ENCODE assay signal across 16 cellular contexts in genomic region chr2:155815275-155815674, GRCh38.
A peak's percentile ranks its signal among the peaks of the same experiment; 100 is the strongest.
DNase-seq lines count a peak whose midpoint lies in the region; ATAC-seq and TF ChIP-seq lines count a peak whose summit lies in the region.
"Had no signal": no experiment of that assay in that cellular context is flagged by ENCODE, and none has a peak within 500 bp of the region (broad histone marks: within the 10 kb centered on the region; RNA-seq: fewer than 3 reads in every experiment).

No MANE protein-coding gene starts in this region.

- H4K20me1 ChIP-seq in Loucy (ENCODE audit: insufficient read depth, low read length, poor library complexity, severe bottlenecking) = no peaks in the 10 kb centered on the region

- H3K4me3 Mint-ChIP-seq in stimulated activated memory B cell treated with anti-CD40 and anti-IgM and Interleukin-4, amounts not matched to agents 10 μg/mL and 1 μg/mL and 100 μg/mL, for 72 hours = no peak overlapping the region
- H3K4me3 Mint-ChIP-seq: CD4-positive, alpha-beta T cell; T-helper 1 cell treated with Interleukin-12 subunit alpha and Interleukin-12 subunit beta and Interleukin-4 antibody, amounts not matched to agents 30 μg/mL and 1 μg/mL, for 36 hours had no signal

- WGBS in heart right ventricle, 2 donors = 75 to 94% methylated on average over 1 of the region's 1 CpG

- ATAC-seq in GM18517 (IDR thresholded peaks at IDR 0.05; ENCODE audit: unreplicated experiment) (peak; percentile 6), HG02642 (IDR thresholded peaks at IDR 0.05; ENCODE audit: poor library complexity, unreplicated experiment) (peak; percentile 6), heart right ventricle (no peak)
- peak; percentile 31 for ATAC-seq in stimulated activated memory B cell treated with anti-CD40 and anti-IgM and Interleukin-4, amounts not matched to agents 10 μg/mL and 1 μg/mL and 100 μg/mL, for 72 hours

- no peaks in the 10 kb centered on the region for H3K4me1 Mint-ChIP-seq in stimulated activated memory B cell treated with anti-CD40 and anti-IgM and Interleukin-4, amounts not matched to agents 10 μg/mL and 1 μg/mL and 100 μg/mL, for 72 hours

- no peaks in the 10 kb centered on the region for H3K36me3 Mint-ChIP-seq in stimulated activated memory B cell treated with anti-CD40 and anti-IgM and Interleukin-4, amounts not matched to agents 10 μg/mL and 1 μg/mL and 100 μg/mL, for 72 hours

- H3K27ac Mint-ChIP-seq in stimulated activated memory B cell treated with anti-CD40 and anti-IgM and Interleukin-4, amounts not matched to agents 10 μg/mL and 1 μg/mL and 100 μg/mL, for 72 hours = no peak overlapping the region
- H3K27ac Mint-ChIP-seq: CD4-positive, alpha-beta T cell; T-helper 1 cell treated with Interleukin-12 subunit alpha and Interleukin-12 subunit beta and Interleukin-4 antibody, amounts not matched to agents 30 μg/mL and 1 μg/mL, for 36 hours had no signal

- H2AFZ ChIP-seq in Loucy (ENCODE audit: low read length) = peak overlapping the region; percentile 61; the same call in 1 of the 2 replicates
- H2AFZ ChIP-seq: PC-9 had no signal

- no peak overlapping the region for H3K4me3 ChIP-seq in Loucy (ENCODE audit: low read length, poor library complexity, severe bottlenecking)
- no peak overlapping the region for H3K4me3 ChIP-seq in heart right ventricle
- H3K4me3 ChIP-seq: A549, K562, PC-9, SJSA1 had no signal

- no peak overlapping the region for H3K27ac ChIP-seq in heart right ventricle
- H3K27ac ChIP-seq: A549, PC-9, SJSA1 had no signal

- H3K9me3 Mint-ChIP-seq in stimulated activated memory B cell treated with anti-CD40 and anti-IgM and Interleukin-4, amounts not matched to agents 10 μg/mL and 1 μg/mL and 100 μg/mL, for 72 hours = no peaks in the 10 kb centered on the region
- H3K9me3 Mint-ChIP-seq: T-helper 1 cell treated with Interleukin-12 subunit alpha and Interleukin-12 subunit beta and Interleukin-4 antibody, amounts not matched to agents 30 μg/mL and 1 μg/mL, for 36 hours had no signal

- H3K27me3 Mint-ChIP-seq in stimulated activated memory B cell treated with anti-CD40 and anti-IgM and Interleukin-4, amounts not matched to agents 10 μg/mL and 1 μg/mL and 100 μg/mL, for 72 hours = no peaks in the 10 kb centered on the region
- H3K27me3 Mint-ChIP-seq: CD4-positive, alpha-beta T cell had no signal

- DNase-seq in heart right ventricle (no peak), DMS153 treated with DMSO at 0.1 percent for 48 hours (lab: John Stamatoyannopoulos, UW; ENCODE audit: unreplicated experiment) (no peak)
- no peak for DNase-seq in activated CD4-positive, alpha-beta T cell treated with anti-CD3 and anti-CD28 coated beads, Interleukin-2, amount 50 U/mL, for 1 hour
- DNase-seq: CD4-positive, alpha-beta T cell; DMS153; NCI-H2227 treated with DMSO at 0.1 percent for 48 hours; NCI-H774 had no signal

- intact Hi-C loops in heart right ventricle (cut with DNase I) = no loop called here

- no peak overlapping the region for H3K9ac ChIP-seq in Loucy (ENCODE audit: low read depth, low read length, poor library complexity, severe bottlenecking)

- no peaks in the 10 kb centered on the region for H3K36me3 ChIP-seq in Loucy (ENCODE audit: insufficient read depth, low read length)
- H3K36me3 ChIP-seq in heart right ventricle = no peaks in the 10 kb centered on the region
- H3K36me3 ChIP-seq: SJSA1 had no signal

- no peaks in the 10 kb centered on the region for H3K4me1 ChIP-seq in Loucy (ENCODE audit: insufficient read depth, low read length, poor library complexity, severe bottlenecking)
- H3K4me1 ChIP-seq in heart right ventricle = no peaks in the 10 kb centered on the region
- H3K4me1 ChIP-seq: A549, SJSA1 had no signal

- H3K27me3 ChIP-seq in Loucy (ENCODE audit: insufficient read depth, low read length, poor library complexity, severe bottlenecking) (no peaks in the 10 kb centered on the region), heart right ventricle (no peaks in the 10 kb centered on the region)
- H3K27me3 ChIP-seq: SJSA1 had no signal

- H3F3A ChIP-seq in Loucy (ENCODE audit: low read depth) = no peaks in the 10 kb centered on the region

- no peaks in the 10 kb centered on the region for H3K9me2 ChIP-seq in Loucy (replicated peaks; ENCODE audit: low read depth, low read length)

- H3K9me3 ChIP-seq in Loucy (ENCODE audit: insufficient read depth, low read depth, low read length) = no peaks in the 10 kb centered on the region
- peaks cover 0 to 18% (median 0%) of the 10 kb centered on the region in 11 donors for H3K9me3 ChIP-seq in heart right ventricle
- H3K9me3 ChIP-seq: A549, SJSA1 had no signal

- no peaks in the 10 kb centered on the region for H3K79me2 ChIP-seq in Loucy (ENCODE audit: insufficient read depth, low read length)

- H3K4me2 ChIP-seq in Loucy (ENCODE audit: low read depth, low read length, poor library complexity, severe bottlenecking) = no peak overlapping the region
- H3K4me2 ChIP-seq: A549, PC-9 had no signal

- no peak for TF ChIP-seq CTCF in Loucy (conservative IDR thresholded peaks at IDR 0.05; ENCODE audit: low read length)
- no peak for TF ChIP-seq CTCF in heart right ventricle (IDR thresholded peaks at IDR 0.05)

Comparison
In these comparisons a context has a peak if more than half of its experiments do, and no peak if none do; other contexts are left out.
1. ATAC-seq: peak in GM18517 (single experiment), HG02642 (single experiment) and stimulated activated memory B cell treated with anti-CD40 and anti-IgM and Interleukin-4, amounts not matched to agents 10 μg/mL and 1 μg/mL and 100 μg/mL, for 72 hours (single experiment); none in heart right ventricle (0 of 8).